In the genomic region with DNA sequence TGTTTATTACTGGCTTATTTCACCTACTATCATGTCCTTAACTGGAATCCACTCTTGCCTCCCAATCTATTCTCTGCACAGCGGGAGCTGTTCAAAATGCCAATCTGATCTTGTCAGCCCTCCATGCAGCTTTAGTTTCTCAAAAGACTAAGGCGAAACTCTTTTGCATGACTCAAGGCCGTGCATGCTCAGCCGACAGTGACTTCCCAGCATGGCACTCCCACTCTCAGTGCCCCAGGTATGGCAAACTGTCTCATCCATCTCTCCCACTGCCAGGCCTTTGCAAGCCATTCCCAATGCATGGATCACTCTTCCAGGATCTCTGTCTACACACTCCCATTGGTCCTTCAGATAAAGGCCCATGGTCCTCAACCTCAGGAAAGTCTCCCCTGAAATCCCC, we compare ENCODE assay signal across 24 cellular contexts.
"Had no signal": no experiment of that assay in that cellular context is flagged by ENCODE, and none has a peak within 500 bp of the region (broad histone marks: within the 10 kb centered on the region; RNA-seq: fewer than 3 reads in every experiment).

No MANE protein-coding gene starts in this region.

- H3K4me3 ChIP-seq: hepatocyte, left ventricle myocardium inferior, lung, right atrium auricular region, right lobe of liver, stomach, testis, thyroid gland, transverse colon, upper lobe of left lung, vagina had no signal

- H3K27ac Mint-ChIP-seq: memory B cell; naive thymus-derived CD8-positive, alpha-beta T cell; nephron; progenitor cell of endocrine pancreas; stimulated activated naive B cell treated with anti-CD40 and anti-IgM and Interleukin-4, amounts not matched to agents 10 μg/mL and 1 μg/mL and 100 μg/mL, for 72 hours had no signal

- H3K4me2 ChIP-seq: hepatocyte had no signal

- H3K9me3 Mint-ChIP-seq: memory B cell, nephron, neural crest cell had no signal

- H3K36me3 ChIP-seq: left ventricle myocardium inferior, neutrophil, right atrium auricular region, right lobe of liver, stomach, thyroid gland, transverse colon, upper lobe of left lung, vagina had no signal

- ATAC-seq: naive thymus-derived CD8-positive, alpha-beta T cell; right lobe of liver; stimulated activated naive B cell treated with anti-CD40 and anti-IgM and Interleukin-4, amounts not matched to agents 10 μg/mL and 1 μg/mL and 100 μg/mL, for 72 hours; stimulated activated naive CD8-positive, alpha-beta T cell treated with anti-CD3 and anti-CD28 coated beads, Interleukin-15, Interleukin-2, amounts not matched to agents 100 U/mL and 50 U/mL, for 24 hours had no signal

- H2AFZ ChIP-seq: hepatocyte had no signal

- DNase-seq: left ventricle myocardium inferior; naive thymus-derived CD8-positive, alpha-beta T cell; occipital lobe; right lobe of liver; stimulated activated CD4-positive, alpha-beta T cell treated with anti-CD3 and anti-CD28 coated beads, Interleukin-12 subunit alpha, Interleukin-12 subunit beta, amount 100 ng/mL, for 4 hours; stimulated activated CD4-positive, alpha-beta T cell treated with anti-CD3 and anti-CD28 coated beads, Interleukin-15, amount 100 ng/mL, for 24 hours; stimulated activated CD4-positive, alpha-beta T cell treated with anti-CD3 and anti-CD28 coated beads, Interleukin-2, amount 100 ng/mL, for 24 hours; stimulated activated CD4-positive, alpha-beta T cell treated with anti-CD3 and anti-CD28 coated beads, Interleukin-4, amount 100 ng/mL, for 1 hour; stimulated activated naive B cell treated with anti-CD40 and anti-IgM and Interleukin-4, amounts not matched to agents 10 μg/mL and 1 μg/mL and 100 μg/mL, for 72 hours; stimulated activated naive CD8-positive, alpha-beta T cell treated with anti-CD3 and anti-CD28 coated beads, Interleukin-15, Interleukin-2, amounts not matched to agents 100 U/mL and 50 U/mL, for 24 hours; stomach; testis; thyroid gland; transverse colon; upper lobe of left lung had no signal

- H3K27me3 ChIP-seq: hepatocyte, neutrophil, right atrium auricular region, right lobe of liver, stomach, testis, thyroid gland, transverse colon, upper lobe of left lung, vagina had no signal

- H3K27me3 Mint-ChIP-seq: memory B cell; progenitor cell of endocrine pancreas; stimulated activated naive B cell treated with anti-CD40 and anti-IgM and Interleukin-4, amounts not matched to agents 10 μg/mL and 1 μg/mL and 100 μg/mL, for 72 hours had no signal

- H3K36me3 Mint-ChIP-seq: memory B cell; naive thymus-derived CD8-positive, alpha-beta T cell had no signal

- H3K4me3 Mint-ChIP-seq: memory B cell; naive thymus-derived CD8-positive, alpha-beta T cell; nephron; neural crest cell; stimulated activated naive B cell treated with anti-CD40 and anti-IgM and Interleukin-4, amounts not matched to agents 10 μg/mL and 1 μg/mL and 100 μg/mL, for 72 hours had no signal

- H3K27ac ChIP-seq: hepatocyte, left ventricle myocardium inferior, neutrophil, right atrium auricular region, right lobe of liver, stomach, testis, thyroid gland, transverse colon, upper lobe of left lung, vagina had no signal

- H3K4me1 ChIP-seq: right lobe of liver, testis, thyroid gland, vagina had no signal
